Comparison of ENCODE assay signal across 1 cellular context in the genomic region with DNA sequence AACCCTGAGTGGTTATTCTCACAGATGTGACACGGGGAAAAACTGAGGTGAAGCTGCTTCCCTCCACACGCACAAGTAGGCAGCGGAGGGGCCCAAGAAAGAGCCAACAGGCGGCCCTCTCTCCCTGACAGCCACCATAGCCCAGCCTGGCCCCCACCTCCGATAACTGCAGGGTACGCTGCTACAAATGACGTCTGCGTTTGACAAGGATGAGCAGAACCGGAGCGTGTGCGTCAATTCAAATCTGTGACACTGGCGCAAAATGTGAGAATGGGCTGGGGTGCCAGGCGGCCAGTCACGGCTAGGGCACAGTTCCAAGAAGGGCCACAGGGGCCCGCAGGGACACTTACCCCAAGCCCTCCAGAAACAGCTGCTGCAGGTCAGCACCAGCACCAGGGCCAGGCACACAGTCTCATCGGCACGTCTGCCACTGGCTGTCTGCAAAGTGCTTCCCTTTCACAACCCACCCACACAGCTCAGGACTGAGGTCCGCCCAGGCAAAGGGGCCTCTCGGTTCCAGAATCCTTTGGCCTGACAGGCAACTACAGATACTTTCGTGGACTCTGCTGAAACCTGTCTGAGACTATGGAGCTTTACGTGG.
TF ChIP-seq lines count a peak whose summit lies in the region.

No MANE protein-coding gene starts in this region.

TF ChIP-seq in HepG2, 621 proteins besides CTCF, POLR2A, EP300 and RAD21:
- no peak for TF ChIP-seq LCORL (IDR thresholded peaks at IDR 0.05)
- 0 out of 2 replicates have a peak, but pooled peaks have one; percentile 3 for TF ChIP-seq LCORL (CRISPR knock-in tag; IDR thresholded peaks at IDR 0.05)
- TF ChIP-seq HOXD1 (CRISPR knock-in tag; IDR thresholded peaks at IDR 0.05) = no peak
